Comparison of ENCODE assay signal across 10 cellular contexts in the genomic region with DNA sequence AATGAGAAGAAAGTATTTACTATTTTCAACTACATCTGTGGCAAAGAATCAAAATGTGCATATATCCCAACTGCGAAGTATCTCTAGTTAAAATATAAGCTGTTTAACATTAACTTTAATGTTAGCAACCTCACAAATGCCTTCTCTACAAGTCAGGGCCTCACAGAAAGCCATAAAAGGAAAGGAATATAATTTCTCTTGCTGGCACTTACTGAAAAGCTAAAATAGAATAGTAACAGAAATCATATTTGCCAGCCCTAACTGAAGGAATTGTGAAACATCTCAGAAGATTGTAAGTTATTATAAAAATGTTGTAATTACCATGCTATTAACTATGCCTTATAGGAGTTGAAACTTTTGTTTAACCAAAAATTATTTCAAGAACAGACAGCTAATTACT.
A peak's percentile ranks its signal among the peaks of the same experiment; 100 is the strongest.
DNase-seq lines count a peak whose midpoint lies in the region; ATAC-seq, FAIRE-seq and TF ChIP-seq lines count a peak whose summit lies in the region.
"Had no signal": no experiment of that assay in that cellular context is flagged by ENCODE, and none has a peak within 500 bp of the region (broad histone marks: within the 10 kb centered on the region; RNA-seq: fewer than 3 reads in every experiment).

No MANE protein-coding gene starts in this region.

- peaks cover 3% of the 10 kb centered on the region; the same call in 2 of the 3 replicates for H3K9me3 ChIP-seq in GM12878 (replicated peaks; ENCODE audit: control insufficient read depth, insufficient read depth, low read length)

- SMC1A ChIA-PET in GM12878 (lab: Charles Lee; ENCODE audit: uncharacterized antibody, unreplicated experiment), result interaction anchor here (0.8 to 5.5 kb wide), 34 partner anchors 8 to 210 kb away, joined by 3 to 67 read pairs (median 4); a partner anchor contains a TSS

- H3K4me3 Mint-ChIP-seq in naive B cell, result peak overlapping the region; percentile 87 to 99 (median 94)

- H4K20me1 ChIP-seq in GM12878 (ENCODE audit: control insufficient read depth, insufficient read depth), result no peaks in the 10 kb centered on the region

- no peak for TF ChIP-seq EP300 in GM12878 (IDR thresholded peaks at IDR 0.05; ENCODE audit: borderline replicate concordance in 1 of 2, control insufficient read depth in 1 of 2, low read depth in 2 of 2, low read length in 2 of 2)

- H3K4me3 ChIP-seq in ACC112 (ENCODE audit: low read depth, low read length) (peak overlapping the region; percentile 69), HL-60 (replicated peaks; ENCODE audit: insufficient read depth, low read length) (peak overlapping the region; percentile 22), GM12878 (peak overlapping the region; percentile 65)

- DNase-seq in HL-60 (ENCODE audit: low read depth in 1 of 2, low spot score in 1 of 2) (peak in 1 of 2 experiments; percentile 40), GM12878 (ENCODE audit: low read depth, low spot score) (no peak), naive B cell (no peak), COLO668 (lab: John Stamatoyannopoulos, UW; ENCODE audit: unreplicated experiment) (no peak), GOT3 (lab: John Stamatoyannopoulos, UW) (no peak), NCI-H69 (lab: John Stamatoyannopoulos, UW) (no peak), NCI-H774 (lab: John Stamatoyannopoulos, UW) (no peak)
- DNase-seq: activated CD8-positive, alpha-beta memory T cell treated with anti-CD3 and anti-CD28 coated beads, Interleukin-2, amount 50 U/mL, for 48 hours had no signal

- H3K4me1 ChIP-seq in ACC112 (ENCODE audit: control insufficient read depth, insufficient read depth, low read length, unreplicated experiment), result peaks cover 53% of the 10 kb centered on the region
- peaks cover 19% of the 10 kb centered on the region; the same call in 1 of the 2 replicates for H3K4me1 ChIP-seq in GM12878 (ENCODE audit: control insufficient read depth, insufficient read depth, low read length)

- no peak for TF ChIP-seq POLR2A in GM12878 (IDR thresholded peaks at IDR 0.05; ENCODE audit: low read depth, low read length)

- no peaks in the 10 kb centered on the region for H3K27me3 Mint-ChIP-seq in naive B cell

- H3K36me3 Mint-ChIP-seq in naive B cell, result peaks cover 4 to 6% of the 10 kb centered on the region in 2 donors

- H3K79me2 ChIP-seq in ACC112 (ENCODE audit: control insufficient read depth, insufficient read depth, low read length, unreplicated experiment) (no peaks in the 10 kb centered on the region), GM12878 (ENCODE audit: control insufficient read depth, insufficient read depth, low read length) (peaks cover 13% of the 10 kb centered on the region)

- in situ Hi-C loops in GM12878 (cut with MboI), result no loop called here

- POLR2A ChIA-PET in GM12878 (lab: Charles Lee), result interaction anchor here (1.5 to 3.4 kb wide), 3 partner anchors 40 to 69 kb away, joined by 9 to 22 read pairs (median 14); a partner anchor contains a TSS

- WGBS in GM12878 (ENCODE audit: insufficient coverage, insufficient replicate concordance, low lambda C conversion rate, missing lambda C conversion rate), result 0% methylated on average over 1 of the region's 1 CpG

- TF ChIP-seq CTCF in HL-60 (IDR thresholded peaks at IDR 0.05; ENCODE audit: insufficient read depth, low read length) (no peak), GM12878 (IDR thresholded peaks at IDR 0.05 in 2 of 3, conservative IDR thresholded peaks at IDR 0.05 in 1 of 3; ENCODE audit: control insufficient read depth in 2 of 3, extremely low read depth in 1 of 3, insufficient read depth in 1 of 3, low read depth in 3 of 3, low read length in 3 of 3) (no peak)

- H3K27me3 ChIP-seq in ACC112 (ENCODE audit: insufficient read depth, low read length) (no peaks in the 10 kb centered on the region), HL-60 (ENCODE audit: insufficient read depth, poor library complexity, severe bottlenecking) (no peaks in the 10 kb centered on the region), GM12878 (replicated peaks in 1 of 2; ENCODE audit: control insufficient read depth in 2 of 2, insufficient read depth in 2 of 2, low read length in 1 of 2) (no peaks in the 10 kb centered on the region)

- H3K9ac ChIP-seq in GM12878 (ENCODE audit: control insufficient read depth, insufficient read depth, low read length), result peak overlapping the region; percentile 65

- H3K27ac ChIP-seq in ACC112 (ENCODE audit: low read depth, low read length) (peak overlapping the region; percentile 69), HL-60 (replicated peaks) (peak overlapping the region; percentile 91), GM12878 (ENCODE audit: control insufficient read depth, insufficient read depth) (peak overlapping the region; percentile 82)

- H3K4me1 Mint-ChIP-seq in naive B cell, result peaks cover 46 to 50% (median 49%) of the 10 kb centered on the region in 3 donors

- TF ChIP-seq RAD21 in GM12878 (IDR thresholded peaks at IDR 0.05; ENCODE audit: insufficient read depth, low read depth, low read length), result no peak

- H2AFZ ChIP-seq in ACC112 (ENCODE audit: low read length, unreplicated experiment), result peak overlapping the region; percentile 77
- H2AFZ ChIP-seq in GM12878 (ENCODE audit: control insufficient read depth, low read depth, low read length), result peak overlapping the region; percentile 79

- intact Hi-C loops in GM12878 (cut with micrococcal nuclease; ENCODE audit: unreplicated experiment), result loop anchor here (2.0 kb wide), 1 partner anchor 39 kb away; no protein-coding TSS in a partner anchor

- peak overlapping the region; percentile 97 for H3K4me2 ChIP-seq in GM12878 (ENCODE audit: control insufficient read depth, insufficient read depth)

- CTCF ChIA-PET in GM12878 (lab: Yijun Ruan, JAX), result interaction anchor here (0.5 to 2.3 kb wide), 13 partner anchors 10 to 244 kb away, joined by 3 to 14 read pairs (median 3); no protein-coding TSS in a partner anchor

- ATAC-seq in GM12878 (no peak; the same call in 2 of the 3 replicates), naive B cell (ENCODE audit: low read depth in 2 of 2) (no peak)

- RAD21 ChIA-PET in GM12878 (lab: Charles Lee; ENCODE audit: unreplicated experiment), result interaction anchor here (0.8 to 5.6 kb wide), 21 partner anchors 10 to 269 kb away, joined by 3 to 43 read pairs (median 4); a partner anchor contains a TSS

- H3K27ac Mint-ChIP-seq in naive B cell, result peak overlapping the region; percentile 84 to 97 (median 91)

- no TSS peak for BruUV-seq in GM12878 (replicated peaks; lab: Mats Ljungman, UMichigan)

- no peak for FAIRE-seq in GM12878 (lab: Jason Lieb, UNC)
- FAIRE-seq: frontal cortex had no signal

- H3K9me3 Mint-ChIP-seq in naive B cell, result peaks cover 0 to 10% (median 9%) of the 10 kb centered on the region in 7 donors

- H3K36me3 ChIP-seq in ACC112 (ENCODE audit: insufficient read depth, low read length) (no peaks in the 10 kb centered on the region), GM12878 (ENCODE audit: control insufficient read depth in 2 of 2, insufficient read depth in 2 of 2, low read length in 1 of 2) (no peaks in the 10 kb centered on the region)

TF ChIP-seq in GM12878, 131 proteins besides CTCF, POLR2A, EP300 and RAD21:
- no peak for TF ChIP-seq MTA3 (IDR thresholded peaks at IDR 0.05; ENCODE audit: borderline replicate concordance, low read length)
- TF ChIP-seq TCF12 (IDR thresholded peaks at IDR 0.05; ENCODE audit: low read depth, low read length), result no peak
- TF ChIP-seq SIN3A (IDR thresholded peaks at IDR 0.05; ENCODE audit: low read depth, low read length), result no peak
- TF ChIP-seq, protein P1, sequence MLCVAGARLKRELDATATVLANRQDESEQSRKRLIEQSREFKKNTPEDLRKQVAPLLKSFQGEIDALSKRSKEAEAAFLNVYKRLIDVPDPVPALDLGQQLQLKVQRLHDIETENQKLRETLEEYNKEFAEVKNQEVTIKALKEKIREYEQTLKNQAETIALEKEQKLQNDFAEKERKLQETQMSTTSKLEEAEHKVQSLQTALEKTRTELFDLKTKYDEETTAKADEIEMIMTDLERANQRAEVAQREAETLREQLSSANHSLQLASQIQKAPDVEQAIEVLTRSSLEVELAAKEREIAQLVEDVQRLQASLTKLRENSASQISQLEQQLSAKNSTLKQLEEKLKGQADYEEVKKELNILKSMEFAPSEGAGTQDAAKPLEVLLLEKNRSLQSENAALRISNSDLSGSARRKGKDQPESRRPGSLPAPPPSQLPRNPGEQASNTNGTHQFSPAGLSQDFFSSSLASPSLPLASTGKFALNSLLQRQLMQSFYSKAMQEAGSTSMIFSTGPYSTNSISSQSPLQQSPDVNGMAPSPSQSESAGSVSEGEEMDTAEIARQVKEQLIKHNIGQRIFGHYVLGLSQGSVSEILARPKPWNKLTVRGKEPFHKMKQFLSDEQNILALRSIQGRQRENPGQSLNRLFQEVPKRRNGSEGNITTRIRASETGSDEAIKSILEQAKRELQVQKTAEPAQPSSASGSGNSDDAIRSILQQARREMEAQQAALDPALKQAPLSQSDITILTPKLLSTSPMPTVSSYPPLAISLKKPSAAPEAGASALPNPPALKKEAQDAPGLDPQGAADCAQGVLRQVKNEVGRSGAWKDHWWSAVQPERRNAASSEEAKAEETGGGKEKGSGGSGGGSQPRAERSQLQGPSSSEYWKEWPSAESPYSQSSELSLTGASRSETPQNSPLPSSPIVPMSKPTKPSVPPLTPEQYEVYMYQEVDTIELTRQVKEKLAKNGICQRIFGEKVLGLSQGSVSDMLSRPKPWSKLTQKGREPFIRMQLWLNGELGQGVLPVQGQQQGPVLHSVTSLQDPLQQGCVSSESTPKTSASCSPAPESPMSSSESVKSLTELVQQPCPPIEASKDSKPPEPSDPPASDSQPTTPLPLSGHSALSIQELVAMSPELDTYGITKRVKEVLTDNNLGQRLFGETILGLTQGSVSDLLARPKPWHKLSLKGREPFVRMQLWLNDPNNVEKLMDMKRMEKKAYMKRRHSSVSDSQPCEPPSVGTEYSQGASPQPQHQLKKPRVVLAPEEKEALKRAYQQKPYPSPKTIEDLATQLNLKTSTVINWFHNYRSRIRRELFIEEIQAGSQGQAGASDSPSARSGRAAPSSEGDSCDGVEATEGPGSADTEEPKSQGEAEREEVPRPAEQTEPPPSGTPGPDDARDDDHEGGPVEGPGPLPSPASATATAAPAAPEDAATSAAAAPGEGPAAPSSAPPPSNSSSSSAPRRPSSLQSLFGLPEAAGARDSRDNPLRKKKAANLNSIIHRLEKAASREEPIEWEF (IDR thresholded peaks at IDR 0.05; ENCODE audit: insufficient replicate concordance, low read depth, low read length), result no peak
- TF ChIP-seq SUPT20H (IDR thresholded peaks at IDR 0.05; ENCODE audit: borderline replicate concordance, control insufficient read depth, low read depth, low read length), result no peak
- no peak for TF ChIP-seq RFX5 (IDR thresholded peaks at IDR 0.05; ENCODE audit: low read depth, low read length)
